8 cellular contexts compared by ENCODE assay signal in genomic region chr13:40974460-40975407, GRCh38.
DNase-seq lines count a peak whose midpoint lies in the region; ATAC-seq and TF ChIP-seq lines count a peak whose summit lies in the region.

No MANE protein-coding gene starts in this region.

- peak; percentile 62 for TF ChIP-seq CTCF in neutrophil (IDR thresholded peaks at IDR 0.05)

- DNase-seq in activated CD4-positive, CD25-positive, alpha-beta regulatory T cell treated with anti-CD3 and anti-CD28 coated beads, Interleukin-2, amount 50 U/mL, for 16 hours (ENCODE audit: low read depth, low spot score): peak; percentile 11
- no peak for DNase-seq in activated CD4-positive, CD25-positive, alpha-beta regulatory T cell treated with anti-CD3 and anti-CD28 coated beads, Interleukin-2, amount 50 U/mL, for 72 hours
- peak in 69 of 76 experiments; percentile 7 to 87 (median 55) for DNase-seq in HUDEP-2 (lab: John Stamatoyannopoulos, UW; ENCODE audit: unreplicated experiment in 76 of 76)
- DNase-seq in T-helper 2 cell: peak in 3 of 5 experiments; percentile 21 to 75 (median 46)
- DNase-seq in fibroblast of gingiva (ENCODE audit: low read depth): peak; percentile 45
- DNase-seq in NCI-H2081 (lab: John Stamatoyannopoulos, UW): no peak

- H3K4me3 ChIP-seq in neutrophil (ENCODE audit: low read depth in 1 of 2, low read length in 1 of 2): no peak overlapping the region

- ATAC-seq in GM21528 (IDR thresholded peaks at IDR 0.05; ENCODE audit: low FRiP score, unreplicated experiment): peak; percentile 72

- H3K27me3 ChIP-seq in neutrophil: no peaks in the 10 kb centered on the region

- peak overlapping the region; percentile 73 for H3K27ac ChIP-seq in neutrophil

- peaks cover 79 to 96% of the 10 kb centered on the region in 2 experiments for H3K4me1 ChIP-seq in neutrophil (ENCODE audit: control insufficient read depth in 1 of 2, insufficient read depth in 1 of 2, low read depth in 1 of 2, low read length in 1 of 2)

- H3K9me3 ChIP-seq in neutrophil: no peaks in the 10 kb centered on the region

- H3K36me3 ChIP-seq in neutrophil: peaks cover 4% of the 10 kb centered on the region

Comparison
In these comparisons a context has a peak if more than half of its experiments do, and no peak if none do; other contexts are left out.
1. DNase-seq: peak in activated CD4-positive, CD25-positive, alpha-beta regulatory T cell treated with anti-CD3 and anti-CD28 coated beads, Interleukin-2, amount 50 U/mL, for 16 hours (single experiment), HUDEP-2 (69 of 76), T-helper 2 cell (3 of 5) and fibroblast of gingiva (single experiment); none in activated CD4-positive, CD25-positive, alpha-beta regulatory T cell treated with anti-CD3 and anti-CD28 coated beads, Interleukin-2, amount 50 U/mL, for 72 hours (single experiment) and NCI-H2081 (0 of 2).